Comparison of ENCODE assay signal across 8 cellular contexts in the genomic region with DNA sequence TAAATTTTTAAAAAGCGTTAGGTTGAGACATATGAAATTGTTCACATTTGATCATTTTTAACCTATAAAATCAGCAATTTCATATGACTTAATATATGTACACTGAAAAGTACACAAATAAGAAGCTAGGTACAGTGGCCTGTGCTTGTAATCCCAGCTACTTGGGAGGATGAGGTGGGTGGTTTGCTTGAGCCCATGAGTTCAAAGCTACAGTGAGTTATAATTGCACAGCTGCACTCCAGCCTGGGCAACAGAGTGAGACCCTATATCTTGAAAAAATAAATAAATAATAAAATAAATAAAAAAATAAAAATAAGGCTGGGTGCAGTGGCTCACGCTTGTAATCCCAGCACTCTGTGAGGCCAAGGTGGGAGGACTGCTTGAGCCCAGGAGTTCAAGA.
"Had no signal": no experiment of that assay in that cellular context is flagged by ENCODE, and none has a peak within 500 bp of the region (broad histone marks: within the 10 kb centered on the region; RNA-seq: fewer than 3 reads in every experiment).

No MANE protein-coding gene starts in this region.

- FAIRE-seq: HTR-8/SVneo had no signal

- ATAC-seq: HCT116 had no signal

- H3K9me3 ChIP-seq: HAP-1 had no signal

- DNase-seq: GM23248, GOT3, H7, IMR-90, KBM-7 had no signal

- H3K36me3 ChIP-seq: HAP-1 had no signal

- H3K27ac ChIP-seq: GM23248 had no signal

- H3K4me3 ChIP-seq: GM23248, HAP-1 had no signal
